ENCODE assay signal across 9 cellular contexts in genomic region chr19:4115050-4115817, GRCh38. TPM values are rescaled to one million over a fixed set of nuclear protein-coding genes. Genes with fewer than 3 reads are reported as not detected.
DNase-seq lines count a peak whose midpoint lies in the region; ATAC-seq and TF ChIP-seq lines count a peak whose summit lies in the region.
"Had no signal": no experiment of that assay in that cellular context is flagged by ENCODE, and none has a peak within 500 bp of the region (broad histone marks: within the 10 kb centered on the region; RNA-seq: fewer than 3 reads in every experiment).

No MANE protein-coding gene starts in this region.

- peaks cover 2% of the 10 kb centered on the region for H3K4me1 Mint-ChIP-seq in glutamatergic neuron (ENCODE audit: low read depth, unreplicated experiment)
- H3K4me1 Mint-ChIP-seq in stimulated activated effector memory CD8-positive, alpha-beta T cell treated with anti-CD3 and anti-CD28 coated beads, Interleukin-12 subunit alpha, Interleukin-12 subunit beta, amount 100 ng/mL, for 72 hours: peaks cover 56% of the 10 kb centered on the region
- H3K4me1 Mint-ChIP-seq in progenitor cell of endocrine pancreas (ENCODE audit: low read depth): no peaks in the 10 kb centered on the region
- no peaks in the 10 kb centered on the region for H3K4me1 Mint-ChIP-seq in Caco-2 (ENCODE audit: low read depth, unreplicated experiment)

- TF ChIP-seq CTCF in glutamatergic neuron (IDR thresholded peaks at IDR 0.05; ENCODE audit: partially characterized antibody, unreplicated experiment) (no peak), progenitor cell of endocrine pancreas (IDR thresholded peaks at IDR 0.05; ENCODE audit: unreplicated experiment) (no peak), Caco-2 (IDR thresholded peaks at IDR 0.05; ENCODE audit: insufficient read depth in 1 of 2, low read depth in 1 of 2, low read length in 1 of 2, severe bottlenecking in 1 of 2, unreplicated experiment in 1 of 2) (no peak), gastroesophageal sphincter (IDR thresholded peaks at IDR 0.05) (no peak)

- H3K36me3 Mint-ChIP-seq in glutamatergic neuron (ENCODE audit: unreplicated experiment): peaks cover 5% of the 10 kb centered on the region
- peaks cover 89% of the 10 kb centered on the region for H3K36me3 Mint-ChIP-seq in stimulated activated effector memory CD8-positive, alpha-beta T cell treated with anti-CD3 and anti-CD28 coated beads, Interleukin-12 subunit alpha, Interleukin-12 subunit beta, amount 100 ng/mL, for 72 hours
- H3K36me3 Mint-ChIP-seq in progenitor cell of endocrine pancreas (ENCODE audit: insufficient read depth): peaks cover 21% of the 10 kb centered on the region
- peaks cover 58% of the 10 kb centered on the region for H3K36me3 Mint-ChIP-seq in Caco-2 (ENCODE audit: insufficient read depth, unreplicated experiment)

- ATAC-seq in HG02973 (IDR thresholded peaks at IDR 0.05; ENCODE audit: unreplicated experiment): peak; percentile 53
- ATAC-seq in stimulated activated effector memory CD8-positive, alpha-beta T cell treated with anti-CD3 and anti-CD28 coated beads, Interleukin-12 subunit alpha, Interleukin-12 subunit beta, amount 100 ng/mL, for 72 hours: peak; percentile 94
- no peak for ATAC-seq in gastroesophageal sphincter

- H3K4me1 ChIP-seq in Caco-2 (no peaks in the 10 kb centered on the region), gastroesophageal sphincter (peaks cover 0 to 7% (median 0%) of the 10 kb centered on the region in 3 donors)

- WGBS in gastroesophageal sphincter (ENCODE audit: low coverage in 1 of 2), 2 donors: 51 to 80% methylated on average over 3 to 4 of the region's 27 CpGs

- POLR2A ChIA-PET in Caco-2 (lab: Charles Lee): no interaction called here

- peaks cover 9% of the 10 kb centered on the region for H3K9me3 Mint-ChIP-seq in glutamatergic neuron (ENCODE audit: unreplicated experiment)
- H3K9me3 Mint-ChIP-seq in stimulated activated effector memory CD8-positive, alpha-beta T cell treated with anti-CD3 and anti-CD28 coated beads, Interleukin-12 subunit alpha, Interleukin-12 subunit beta, amount 100 ng/mL, for 72 hours: no peaks in the 10 kb centered on the region
- H3K9me3 Mint-ChIP-seq in progenitor cell of endocrine pancreas (ENCODE audit: low read depth): no peaks in the 10 kb centered on the region
- no peaks in the 10 kb centered on the region for H3K9me3 Mint-ChIP-seq in Caco-2 (ENCODE audit: unreplicated experiment)

- peaks cover 10% of the 10 kb centered on the region for H3K27me3 Mint-ChIP-seq in glutamatergic neuron (ENCODE audit: unreplicated experiment)
- no peaks in the 10 kb centered on the region for H3K27me3 Mint-ChIP-seq in progenitor cell of endocrine pancreas
- no peaks in the 10 kb centered on the region for H3K27me3 Mint-ChIP-seq in Caco-2 (ENCODE audit: insufficient read depth, unreplicated experiment)

- CTCF ChIA-PET in Caco-2 (lab: Charles Lee): interaction anchor here (0.9 kb wide), 1 partner anchor 25 kb away, joined by 4 read pairs; no protein-coding TSS in a partner anchor

- TF ChIP-seq POLR2A in GM15510 (IDR thresholded peaks at IDR 0.05; ENCODE audit: borderline replicate concordance, extremely low read depth, insufficient read length) (peak; percentile 49), gastroesophageal sphincter (IDR thresholded peaks at IDR 0.05) (no peak)

- no peak overlapping the region for H3K4me3 Mint-ChIP-seq in glutamatergic neuron (ENCODE audit: unreplicated experiment)
- peak overlapping the region; percentile 48 for H3K4me3 Mint-ChIP-seq in stimulated activated effector memory CD8-positive, alpha-beta T cell treated with anti-CD3 and anti-CD28 coated beads, Interleukin-12 subunit alpha, Interleukin-12 subunit beta, amount 100 ng/mL, for 72 hours
- H3K4me3 Mint-ChIP-seq in progenitor cell of endocrine pancreas (ENCODE audit: low read depth): no peak overlapping the region
- H3K4me3 Mint-ChIP-seq in Caco-2 (ENCODE audit: unreplicated experiment): no peak overlapping the region

- no peaks in the 10 kb centered on the region for H3K9me3 ChIP-seq in Caco-2
- H3K9me3 ChIP-seq in gastroesophageal sphincter: no peaks in the 10 kb centered on the region

- H3K4me3 ChIP-seq in Caco-2 (ENCODE audit: low read depth, low read length) (no peak overlapping the region), gastroesophageal sphincter (no peak overlapping the region)

- intact Hi-C loops in Caco-2 (cut with micrococcal nuclease; ENCODE audit: unreplicated experiment): no loop called here

- peak; percentile 64 for DNase-seq in activated CD4-positive, CD25-positive, alpha-beta regulatory T cell treated with anti-CD3 and anti-CD28 coated beads, Interleukin-2, amount 50 U/mL, for 72 hours
- DNase-seq in glutamatergic neuron (peak; percentile 35), progenitor cell of endocrine pancreas (ENCODE audit: low spot score, unreplicated experiment) (no peak), Caco-2 (no peak)
- peak in 1 of 2 donors; percentile 75 for DNase-seq in stimulated activated effector memory CD8-positive, alpha-beta T cell treated with anti-CD3 and anti-CD28 coated beads, Interleukin-12 subunit alpha, Interleukin-12 subunit beta, amount 100 ng/mL, for 72 hours (ENCODE audit: low spot score in 2 of 2)

- H3K36me3 ChIP-seq in Caco-2 (ENCODE audit: control insufficient read depth, insufficient read depth, low read length): no peaks in the 10 kb centered on the region; the same call in none of the 2 replicates
- H3K36me3 ChIP-seq in gastroesophageal sphincter: peaks cover 0 to 97% of the 10 kb centered on the region in 2 donors

- no peak for TF ChIP-seq EP300 in gastroesophageal sphincter (IDR thresholded peaks at IDR 0.05)

- H3K27ac Mint-ChIP-seq in glutamatergic neuron (ENCODE audit: unreplicated experiment): no peak overlapping the region
- peak overlapping the region; percentile 68 for H3K27ac Mint-ChIP-seq in stimulated activated effector memory CD8-positive, alpha-beta T cell treated with anti-CD3 and anti-CD28 coated beads, Interleukin-12 subunit alpha, Interleukin-12 subunit beta, amount 100 ng/mL, for 72 hours
- H3K27ac Mint-ChIP-seq in progenitor cell of endocrine pancreas: no peak overlapping the region
- H3K27ac Mint-ChIP-seq in Caco-2 (ENCODE audit: unreplicated experiment): no peak overlapping the region

- no TSS peak for BruUV-seq in Caco-2 (replicated peaks; lab: Mats Ljungman, UMichigan)

- H3K27me3 ChIP-seq in Caco-2 (replicated peaks; ENCODE audit: control insufficient read depth, insufficient read depth, low read length) (no peaks in the 10 kb centered on the region), gastroesophageal sphincter (no peaks in the 10 kb centered on the region)

- no peak overlapping the region for H3K27ac ChIP-seq in gastroesophageal sphincter

RNA-seq across cellular contexts. Expression of gene MAP2K2, which starts 8.7 kb away (rescaled TPM):
- total RNA-seq in glutamatergic neuron (ENCODE audit: unreplicated experiment): 148 TPM
- 149 and 154 TPM in 2 replicates for total RNA-seq in progenitor cell of endocrine pancreas
- total RNA-seq in Caco-2 (2022): 149 and 163 TPM in 2 replicates
- total RNA-seq in gastroesophageal sphincter: 100 to 1,000 TPM in 1 of 4 donors, 10 to 100 TPM in 3; 53.3 to 112 (median 69.7) TPM

RNA-seq across cellular contexts. Expression of gene CREB3L3, which starts 38.2 kb away (rescaled TPM):
- total RNA-seq in glutamatergic neuron (ENCODE audit: unreplicated experiment) (not detected), progenitor cell of endocrine pancreas (2.4 and 2.9 TPM in 2 replicates), Caco-2 (2022) (1.1 and 2.3 TPM in 2 replicates), gastroesophageal sphincter (not detected)
- total RNA-seq: dermis microvascular lymphatic vessel endothelial cell had no signal

RNA-seq across cellular contexts. Expression of gene ZBTB7A, which starts 48.5 kb away (rescaled TPM):
- 21.8 TPM for total RNA-seq in glutamatergic neuron (ENCODE audit: unreplicated experiment)
- 18.4 and 19.1 TPM in 2 replicates for total RNA-seq in progenitor cell of endocrine pancreas
- 11.9 and 14.7 TPM in 2 replicates for total RNA-seq in Caco-2 (2022)
- total RNA-seq in gastroesophageal sphincter: 100 to 1,000 TPM in 1 of 4 donors, 10 to 100 TPM in 3; 65.6 to 122 (median 82.4) TPM

Comparison
In these comparisons a context has a peak if more than half of its experiments do, and no peak if none do; other contexts are left out.
1. DNase-seq: peak in activated CD4-positive, CD25-positive, alpha-beta regulatory T cell treated with anti-CD3 and anti-CD28 coated beads, Interleukin-2, amount 50 U/mL, for 72 hours (single experiment) and glutamatergic neuron (single experiment); none in progenitor cell of endocrine pancreas (single experiment) and Caco-2 (0 of 2).